Comparison of ENCODE assay signal across 36 cellular contexts in the genomic region with DNA sequence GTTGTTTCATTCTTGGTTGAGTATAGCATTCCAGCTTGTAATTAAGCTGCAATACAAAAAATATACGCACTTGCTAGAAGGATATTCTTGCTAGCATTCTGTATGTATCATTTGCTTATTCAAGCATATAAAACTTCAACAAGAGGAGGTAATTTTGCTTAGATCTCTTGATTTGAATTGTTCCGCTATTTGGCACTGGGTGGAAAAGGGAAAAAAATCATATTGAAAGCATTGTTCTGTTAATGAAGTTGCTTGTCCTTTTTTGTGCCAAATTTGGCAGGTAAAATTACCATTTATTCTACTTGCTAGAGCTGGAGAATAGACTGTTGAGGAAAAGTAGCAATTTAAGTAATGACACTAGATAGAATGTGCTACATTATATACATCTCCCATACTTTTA.
"Had no signal": no experiment of that assay in that cellular context is flagged by ENCODE, and none has a peak within 500 bp of the region (broad histone marks: within the 10 kb centered on the region; RNA-seq: fewer than 3 reads in every experiment).

No MANE protein-coding gene starts in this region.

- H3K4me1 ChIP-seq: breast epithelium had no signal

- H3K4me3 Mint-ChIP-seq: activated B cell treated with CpG ODN at 0.5 μM for 24 hours; activated CD4-positive, alpha-beta memory T cell treated with anti-CD3 and anti-CD28 coated beads for 36 hours; activated naive CD4-positive, alpha-beta T cell treated with anti-CD3 and anti-CD28 coated beads, Interleukin-2, amount 50 U/mL, for 24 hours; activated naive CD8-positive, alpha-beta T cell treated with anti-CD3 and anti-CD28 coated beads, Interleukin-2, amount 10 ng/mL, durations not matched to agents 7 days and 5 days; activated T-cell treated with anti-CD3 and anti-CD28 coated beads, Interleukin-2, amount 50 U/mL, for 72 hours; activated T-helper 17 cell treated with anti-CD3 and anti-CD28 coated beads, Interleukin-2, amount 50 U/mL, for 72 hours had no signal

- H3K27me3 ChIP-seq: ascending aorta, body of pancreas, breast epithelium had no signal

- H3K27me3 Mint-ChIP-seq: activated B cell treated with CpG ODN at 0.5 μM for 24 hours; activated CD4-positive, alpha-beta memory T cell treated with anti-CD3 and anti-CD28 coated beads for 36 hours; activated naive CD4-positive, alpha-beta T cell treated with anti-CD3 and anti-CD28 coated beads, Interleukin-2, amount 50 U/mL, for 24 hours; activated naive CD8-positive, alpha-beta T cell treated with anti-CD3 and anti-CD28 coated beads, Interleukin-2, amount 10 ng/mL, durations not matched to agents 7 days and 5 days; activated T-helper 17 cell treated with anti-CD3 and anti-CD28 coated beads, Interleukin-2, amount 50 U/mL, for 72 hours had no signal

- H3K36me3 ChIP-seq: breast epithelium had no signal

- H3K9me3 ChIP-seq: ascending aorta, body of pancreas had no signal

- H3K27ac Mint-ChIP-seq: activated B cell treated with CpG ODN at 0.5 μM for 24 hours; activated CD4-positive, alpha-beta memory T cell treated with anti-CD3 and anti-CD28 coated beads for 36 hours; activated naive CD4-positive, alpha-beta T cell treated with anti-CD3 and anti-CD28 coated beads, Interleukin-2, amount 50 U/mL, for 24 hours; activated naive CD8-positive, alpha-beta T cell treated with anti-CD3 and anti-CD28 coated beads, Interleukin-2, amount 10 ng/mL, durations not matched to agents 7 days and 5 days; activated T-cell treated with anti-CD3 and anti-CD28 coated beads, Interleukin-2, amount 50 U/mL, for 72 hours; activated T-helper 17 cell treated with anti-CD3 and anti-CD28 coated beads, Interleukin-2, amount 50 U/mL, for 72 hours had no signal

- DNase-seq: activated B cell treated with CpG ODN at 0.5 μM for 24 hours; activated CD4-positive, alpha-beta memory T cell treated with anti-CD3 and anti-CD28 coated beads for 36 hours; activated CD4-positive, alpha-beta T cell treated with anti-CD3 and anti-CD28 coated beads for 4 hours; activated CD4-positive, alpha-beta T cell treated with anti-CD3 and anti-CD28 coated beads, Interleukin-2, amount 50 U/mL, for 1 hour; activated CD4-positive, CD25-positive, alpha-beta regulatory T cell treated with anti-CD3 and anti-CD28 coated beads, Interleukin-2, amount 50 U/mL, for 72 hours; activated CD8-positive, alpha-beta memory T cell treated with anti-CD3 and anti-CD28 coated beads, Interleukin-2, amount 50 U/mL, for 48 hours; activated effector memory CD4-positive, alpha-beta T cell treated with anti-CD3 and anti-CD28 coated beads, Interleukin-2, amount 50 U/mL, for 16 hours; activated naive CD4-positive, alpha-beta T cell; activated naive CD8-positive, alpha-beta T cell treated with anti-CD3 and anti-CD28 coated beads, Interleukin-2, amount 10 ng/mL, durations not matched to agents 7 days and 5 days; activated T-cell treated with anti-CD3 and anti-CD28 coated beads, Interleukin-2, amount 50 U/mL, for 72 hours; amygdala; body of pancreas; Kasumi-1; MM.1S; MV-4-11; NCI-H1092; NCI-H1417 treated with DMSO at 0.1 percent for 48 hours; NCI-H187 treated with DMSO at 0.1 percent for 48 hours; NCI-H2081 treated with DMSO at 0.1 percent for 48 hours; NCI-H345; NCI-H524 treated with DMSO at 0.1 percent for 48 hours; NCI-H748 treated with DMSO at 0.1 percent for 48 hours; NK-92 treated with Interleukin-12 subunit alpha and Interleukin-12 subunit beta, amount 100 ng/mL, for 24 hours; PC-3; SIG-M5; SW 1271; T-helper 1 cell; T-helper 2 cell; T-helper 9 cell had no signal

- H3K4me1 Mint-ChIP-seq: activated B cell treated with CpG ODN at 0.5 μM for 24 hours had no signal

- ATAC-seq: activated T-cell treated with anti-CD3 and anti-CD28 coated beads, Interleukin-2, amount 50 U/mL, for 72 hours; activated T-helper 17 cell treated with anti-CD3 and anti-CD28 coated beads, Interleukin-2, amount 50 U/mL, for 72 hours; body of pancreas; PC-3; Right ventricle myocardium inferior had no signal

- H3K27ac ChIP-seq: ascending aorta, body of pancreas, breast epithelium, RWPE1, VCaP had no signal

- H3K4me3 ChIP-seq: ascending aorta, body of pancreas, breast epithelium had no signal
